9 cellular contexts compared by ENCODE assay signal in genomic region chr11:109971184-109971523, GRCh38.
DNase-seq lines count a peak whose midpoint lies in the region; ATAC-seq and TF ChIP-seq lines count a peak whose summit lies in the region.
"Had no signal": no experiment of that assay in that cellular context is flagged by ENCODE, and none has a peak within 500 bp of the region (broad histone marks: within the 10 kb centered on the region; RNA-seq: fewer than 3 reads in every experiment).

No MANE protein-coding gene starts in this region.

- peaks cover 17% of the 10 kb centered on the region for H3K4me1 ChIP-seq in neural progenitor cell

- H2AFZ ChIP-seq in neural progenitor cell (replicated peaks), result peak overlapping the region; percentile 32

- no peaks in the 10 kb centered on the region for H3K36me3 ChIP-seq in brain microvascular endothelial cell (replicated peaks)
- H3K36me3 ChIP-seq in neural progenitor cell, result no peaks in the 10 kb centered on the region

- H3K4me3 ChIP-seq in GM12865 (ENCODE audit: low read depth, low read length), result no peak overlapping the region
- H3K4me3 ChIP-seq in brain microvascular endothelial cell (ENCODE audit: low read depth, low read length), result no peak overlapping the region
- H3K4me3 ChIP-seq in neural progenitor cell, result no peak overlapping the region

- peak overlapping the region; percentile 11 for H3K4me2 ChIP-seq in neural progenitor cell

- DNase-seq in GM12865 (ENCODE audit: low read depth) (peak; percentile 45), M059J (ENCODE audit: low read depth) (peak; percentile 91), brain microvascular endothelial cell (peak; percentile 73), neural progenitor cell (ENCODE audit: low spot score) (peak; percentile 12), GM19238 (ENCODE audit: insufficient read length, low spot score) (no peak), RKO (ENCODE audit: low spot score) (no peak)
- DNase-seq: activated CD4-positive, alpha-beta memory T cell treated with anti-CD3 and anti-CD28 coated beads, Interleukin-2, amount 10 ng/mL, durations not matched to agents 7 days and 5 days had no signal

- H3K27ac ChIP-seq in brain microvascular endothelial cell, result peak overlapping the region; percentile 26
- no peak overlapping the region for H3K27ac ChIP-seq in neural progenitor cell

- H3K27ac Mint-ChIP-seq in neural progenitor cell, result no peak overlapping the region
- H3K27ac Mint-ChIP-seq: activated CD4-positive, alpha-beta memory T cell treated with anti-CD3 and anti-CD28 coated beads, Interleukin-2, amount 10 ng/mL, durations not matched to agents 7 days and 5 days had no signal

- H3K36me3 Mint-ChIP-seq in neural progenitor cell, result no peaks in the 10 kb centered on the region

- peaks cover 3% of the 10 kb centered on the region for H3K27me3 Mint-ChIP-seq in neural progenitor cell (ENCODE audit: insufficient read depth, low read depth)

- no peak overlapping the region for H3K9ac ChIP-seq in neural progenitor cell

- no peaks in the 10 kb centered on the region for H3K9me3 Mint-ChIP-seq in neural progenitor cell
- H3K9me3 Mint-ChIP-seq: activated CD4-positive, alpha-beta memory T cell treated with anti-CD3 and anti-CD28 coated beads, Interleukin-2, amount 10 ng/mL, durations not matched to agents 7 days and 5 days had no signal

- TF ChIP-seq CTCF in GM12865 (IDR thresholded peaks at IDR 0.05; ENCODE audit: insufficient read depth, low read depth, low read length, missing control alignments) (no peak), brain microvascular endothelial cell (IDR thresholded peaks at IDR 0.05; ENCODE audit: low read depth, low read length, missing control alignments) (no peak), neural progenitor cell (IDR thresholded peaks at IDR 0.05) (no peak)

- no peak overlapping the region for H3K4me3 Mint-ChIP-seq in neural progenitor cell
- H3K4me3 Mint-ChIP-seq: activated CD4-positive, alpha-beta memory T cell treated with anti-CD3 and anti-CD28 coated beads, Interleukin-2, amount 10 ng/mL, durations not matched to agents 7 days and 5 days had no signal

- H3K79me2 ChIP-seq in neural progenitor cell (ENCODE audit: low read depth), result no peaks in the 10 kb centered on the region

- no peaks in the 10 kb centered on the region for H3F3A ChIP-seq in neural progenitor cell (ENCODE audit: low read depth)

- no peaks in the 10 kb centered on the region for H3K9me3 ChIP-seq in neural progenitor cell (ENCODE audit: low read depth)

- H3K27me3 ChIP-seq in brain microvascular endothelial cell (replicated peaks), result no peaks in the 10 kb centered on the region
- H3K27me3 ChIP-seq in neural progenitor cell, result no peaks in the 10 kb centered on the region

- H3K4me1 Mint-ChIP-seq in neural progenitor cell, result peaks cover 6% of the 10 kb centered on the region

- in situ Hi-C loops in brain microvascular endothelial cell (cut with HindIII; ENCODE audit: low pct_ligation_motif_present, low sequenced_read_pairs), result no loop called here

- H4K20me1 ChIP-seq in neural progenitor cell (ENCODE audit: low read depth), result no peaks in the 10 kb centered on the region

- ATAC-seq in GM21737 (IDR thresholded peaks at IDR 0.05; ENCODE audit: unreplicated experiment) (no peak), GM19351 (IDR thresholded peaks at IDR 0.05; ENCODE audit: unreplicated experiment) (no peak)

Comparison
In these comparisons a context has a peak if more than half of its experiments do, and no peak if none do; other contexts are left out.
1. DNase-seq: peak in GM12865 (single experiment), M059J (single experiment), brain microvascular endothelial cell (single experiment) and neural progenitor cell (single experiment); none in GM19238 (single experiment) and RKO (single experiment).